In the genomic region with DNA sequence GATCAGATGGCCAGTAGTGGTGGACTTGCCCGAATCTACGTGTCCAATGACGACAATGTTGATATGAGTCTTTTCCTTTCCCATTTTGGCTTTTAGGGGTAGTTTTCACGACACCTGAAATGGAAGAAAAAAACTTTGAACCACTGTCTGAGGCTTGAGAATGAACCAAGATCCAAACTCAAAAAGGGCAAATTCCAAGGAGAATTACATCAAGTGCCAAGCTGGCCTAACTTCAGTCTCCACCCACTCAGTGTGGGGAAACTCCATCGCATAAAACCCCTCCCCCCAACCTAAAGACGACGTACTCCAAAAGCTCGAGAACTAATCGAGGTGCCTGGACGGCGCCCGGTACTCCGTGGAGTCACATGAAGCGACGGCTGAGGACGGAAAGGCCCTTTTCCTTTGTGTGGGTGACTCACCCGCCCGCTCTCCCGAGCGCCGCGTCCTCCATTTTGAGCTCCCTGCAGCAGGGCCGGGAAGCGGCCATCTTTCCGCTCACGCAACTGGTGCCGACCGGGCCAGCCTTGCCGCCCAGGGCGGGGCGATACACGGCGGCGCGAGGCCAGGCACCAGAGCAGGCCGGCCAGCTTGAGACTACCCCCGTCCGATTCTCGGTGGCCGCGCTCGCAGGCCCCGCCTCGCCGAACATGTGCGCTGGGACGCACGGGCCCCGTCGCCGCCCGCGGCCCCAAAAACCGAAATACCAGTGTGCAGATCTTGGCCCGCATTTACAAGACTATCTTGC, we compare ENCODE assay signal across 8 cellular contexts. TPM values are rescaled to one million over a fixed set of nuclear protein-coding genes. Genes with fewer than 3 reads are reported as not detected.
DNase-seq lines count a peak whose midpoint lies in the region; ATAC-seq, FAIRE-seq and TF ChIP-seq lines count a peak whose summit lies in the region.

No MANE protein-coding gene starts in this region.

- DNase-seq in GM12864 (ENCODE audit: low read depth) = no peak
- peak; percentile 76 for DNase-seq in M059J (ENCODE audit: low read depth)
- DNase-seq in UCSD-AML1 (lab: John Stamatoyannopoulos, UW; ENCODE audit: unreplicated experiment) = peak; percentile 73
- DNase-seq in GM12878 (ENCODE audit: low read depth, low spot score) = no peak
- no peak for DNase-seq in iPS DF 6.9 (ENCODE audit: low read depth, low spot score)
- peak; percentile 85 for DNase-seq in sciatic nerve (ENCODE audit: low spot score)

- H3K4me1 ChIP-seq in GM12878 (ENCODE audit: control insufficient read depth, insufficient read depth, low read length) = peaks cover 17% of the 10 kb centered on the region
- H3K4me1 ChIP-seq in iPS DF 6.9 (ENCODE audit: control insufficient read depth, insufficient read depth, low read length) = no peaks in the 10 kb centered on the region

- POLR2A ChIA-PET in GM12878 (lab: Charles Lee) = interaction anchor here (0.6 to 6.8 kb wide), 16 partner anchors 9 to 133 kb away, joined by 3 to 55 read pairs (median 18); a partner anchor contains a TSS

- H2AFZ ChIP-seq in GM12878 (ENCODE audit: control insufficient read depth, low read depth, low read length) = peak overlapping the region; percentile 31

- CTCF ChIA-PET in GM12878 (lab: Yijun Ruan, JAX) = interaction anchor here (0.6 to 3.6 kb wide), 8 partner anchors 9 to 134 kb away, joined by 3 to 16 read pairs (median 4); no protein-coding TSS in a partner anchor

- peaks cover 70% of the 10 kb centered on the region for H3K79me2 ChIP-seq in GM12878 (ENCODE audit: control insufficient read depth, insufficient read depth, low read length)

- RAD21 ChIA-PET in GM12878 (lab: Charles Lee; ENCODE audit: unreplicated experiment) = interaction anchor here (0.9 to 5.7 kb wide), 9 partner anchors 17 to 133 kb away, joined by 3 to 49 read pairs (median 5); a partner anchor contains a TSS

- no peak for TF ChIP-seq CTCF in GM12864 (IDR thresholded peaks at IDR 0.05; ENCODE audit: low read depth, low read length, missing control alignments)
- TF ChIP-seq CTCF in GM12878 (IDR thresholded peaks at IDR 0.05 in 2 of 3, conservative IDR thresholded peaks at IDR 0.05 in 1 of 3; ENCODE audit: control insufficient read depth in 2 of 3, extremely low read depth in 1 of 3, insufficient read depth in 1 of 3, low read depth in 3 of 3, low read length in 3 of 3) = no peak

- peaks cover 3% of the 10 kb centered on the region; the same call in 1 of the 2 replicates for H4K20me1 ChIP-seq in GM12878 (ENCODE audit: control insufficient read depth, insufficient read depth)

- ATAC-seq in GM12878 (peak; percentile 41), sciatic nerve (peak; percentile 33), GM21528 (IDR thresholded peaks at IDR 0.05; ENCODE audit: low FRiP score, unreplicated experiment) (no peak), GM18870 (IDR thresholded peaks at IDR 0.05; ENCODE audit: unreplicated experiment) (no peak)

- H3K27me3 ChIP-seq in GM12878 (replicated peaks in 1 of 2; ENCODE audit: control insufficient read depth in 2 of 2, insufficient read depth in 2 of 2, low read length in 1 of 2) (no peaks in the 10 kb centered on the region), iPS DF 6.9 (ENCODE audit: control insufficient read depth, insufficient read depth, low read length) (no peaks in the 10 kb centered on the region)

- under 1% methylated on average over 54 of the region's 55 CpGs for WGBS in GM12878 (ENCODE audit: insufficient coverage, insufficient replicate concordance, low lambda C conversion rate, missing lambda C conversion rate)
- WGBS in iPS DF 6.9 (ENCODE audit: insufficient coverage, insufficient read length) = no CpG with 5 or more reads among the region's 55 CpGs

- SMC1A ChIA-PET in GM12878 (lab: Charles Lee; ENCODE audit: uncharacterized antibody, unreplicated experiment) = interaction anchor here (1.1 to 5.6 kb wide), 7 partner anchors 17 to 91 kb away, joined by 4 to 43 read pairs (median 24); a partner anchor contains a TSS

- FAIRE-seq in GM12878 (lab: Jason Lieb, UNC) = no peak

- peaks cover 6 to 20% of the 10 kb centered on the region in 2 experiments for H3K36me3 ChIP-seq in GM12878 (ENCODE audit: control insufficient read depth in 2 of 2, insufficient read depth in 2 of 2, low read length in 1 of 2)
- H3K36me3 ChIP-seq in iPS DF 6.9 (ENCODE audit: control insufficient read depth, insufficient read depth, low read length) = peaks cover 40% of the 10 kb centered on the region

- TF ChIP-seq EP300 in GM12878 (IDR thresholded peaks at IDR 0.05; ENCODE audit: borderline replicate concordance in 1 of 2, control insufficient read depth in 1 of 2, low read depth in 2 of 2, low read length in 2 of 2) = no peak

- TF ChIP-seq RAD21 in GM12878 (IDR thresholded peaks at IDR 0.05; ENCODE audit: insufficient read depth, low read depth, low read length) = no peak

- in situ Hi-C loops in GM12878 (cut with MboI) = loop anchor here (5.0 to 25.0 kb wide), 2 partner anchors 92 to 132 kb away; a partner anchor contains a TSS

- peak; percentile 88 for TF ChIP-seq POLR2A in GM12878 (IDR thresholded peaks at IDR 0.05; ENCODE audit: low read depth, low read length)

- H3K4me3 ChIP-seq in GM12864 (ENCODE audit: low read depth, low read length) (peak overlapping the region; percentile 84), GM12878 (peak overlapping the region; percentile 91), iPS DF 6.9 (ENCODE audit: low read length) (peak overlapping the region; percentile 82)

- peak overlapping the region; percentile 100 for H3K27ac ChIP-seq in GM12878 (ENCODE audit: control insufficient read depth, insufficient read depth)
- no peak overlapping the region for H3K27ac ChIP-seq in iPS DF 6.9 (ENCODE audit: low read length)

- H3K4me2 ChIP-seq in GM12878 (ENCODE audit: control insufficient read depth, insufficient read depth) = peak overlapping the region; percentile 91

- intact Hi-C loops in GM12878 (cut with micrococcal nuclease; ENCODE audit: unreplicated experiment) (loop anchor here (2.0 to 5.0 kb wide), 2 partner anchors 47 to 1762 kb away; a partner anchor contains a TSS), sciatic nerve (cut with DNase I) (loop anchor here (5.0 to 10.0 kb wide), 3 partner anchors 65 to 1203 kb away; no protein-coding TSS in a partner anchor)

- no TSS peak for BruUV-seq in GM12878 (replicated peaks; lab: Mats Ljungman, UMichigan)

- peak overlapping the region; percentile 100 for H3K9ac ChIP-seq in GM12878 (ENCODE audit: control insufficient read depth, insufficient read depth, low read length)

- H3K9me3 ChIP-seq in GM12878 (replicated peaks; ENCODE audit: control insufficient read depth, insufficient read depth, low read length) (no peaks in the 10 kb centered on the region), iPS DF 6.9 (ENCODE audit: control insufficient read depth, insufficient read depth, low read length) (no peaks in the 10 kb centered on the region)

TF ChIP-seq in GM12878, 131 proteins besides CTCF, POLR2A, EP300 and RAD21 (continues in another document):
- TF ChIP-seq CHD1 (IDR thresholded peaks at IDR 0.05; ENCODE audit: low read depth, low read length) = no peak
- 0 out of 2 replicates have a peak, but pooled peaks have one; percentile 26 for TF ChIP-seq CHD2 (IDR thresholded peaks at IDR 0.05; ENCODE audit: borderline replicate concordance, low read depth, low read length)
- TF ChIP-seq ATF7 (IDR thresholded peaks at IDR 0.05; ENCODE audit: low read depth) = peak; percentile 9; the same call in 1 of the 2 replicates
- no peak for TF ChIP-seq POLR2AphosphoS2 (IDR thresholded peaks at IDR 0.05; ENCODE audit: low read depth, low read length)

RNA-seq across cellular contexts. Expression of a gene that starts 0.7 kb away (rescaled TPM):
- total RNA-seq in M059J (2014; rRNA removed; shearing (Covaris generic)) = 4,897 and 5,853 TPM in 2 replicates
- total RNA-seq in GM12878 (2013; cell fraction: nucleolus; rRNA removed) = 2,824 and 2,968 TPM in 2 replicates
- total RNA-seq in GM12878 (2014; rRNA removed) (14,131 and 16,902 TPM in 2 replicates), GM12878 (2014; rRNA removed; fragmentation: Illumina TruSeq; extraction: Trizol) (17,468 and 18,090 TPM in 2 replicates), GM12878 (2021) (14,684 and 15,216 TPM in 2 replicates), sciatic nerve (6,940 TPM)
- polyA plus RNA-seq in GM12878 (2011; ENCODE audit: low read depth) = 27,080 TPM
- polyA plus RNA-seq in GM12878 (2011; rRNA removed) (17,795 and 20,374 TPM in 2 replicates), GM12878 (2014; fragmentation: Illumina TruSeq; extraction: Trizol) (16,201 and 18,845 TPM in 2 replicates), GM12878 (2014; fragmentation: Nextera tagmentation; extraction: Ambion mirVana) (over 10,000 TPM in 1 of 2 experiments, 1,000 to 10,000 TPM in 1; 8,305 to 13,725 TPM), GM12878 (2014; rRNA removed) (12,347 and 14,133 TPM in 2 replicates), GM12878 (2016; fragmentation: Nextera tagmentation; extraction: Ambion mirVana) (1,000 to 10,000 TPM; 4,214 to 4,415 TPM)
- 14,330 and 16,559 TPM in 2 replicates for polyA plus RNA-seq in GM12878 (2011; cell fraction: cytosol; rRNA removed)
- polyA plus RNA-seq in GM12878 (2011; cell fraction: nucleus; rRNA removed) = 5,187 and 6,059 TPM in 2 replicates
- 16,010 and 19,176 TPM in 2 replicates for polyA plus RNA-seq in GM12878 (2012)
- polyA minus RNA-seq in GM12878 (2011; rRNA and poly(A)+ RNA removed) = 12,533 and 15,137 TPM in 2 replicates
- polyA minus RNA-seq in GM12878 (2011; cell fraction: cytosol; rRNA and poly(A)+ RNA removed) = 4,012 and 4,567 TPM in 2 replicates
- 1,103 and 1,176 TPM in 2 replicates for polyA minus RNA-seq in GM12878 (2011; cell fraction: nucleus; rRNA and poly(A)+ RNA removed)

RNA-seq across cellular contexts. Expression of a gene that starts 58.6 kb away (rescaled TPM):
- 14.4 and 17.8 TPM in 2 replicates for total RNA-seq in M059J (2014; rRNA removed; shearing (Covaris generic))
- 80.2 and 92.1 TPM in 2 replicates for total RNA-seq in GM12878 (2013; cell fraction: nucleolus; rRNA removed)
- total RNA-seq in GM12878 (2014; rRNA removed) = 40.4 and 41.8 TPM in 2 replicates
- 35.2 and 40.8 TPM in 2 replicates for total RNA-seq in GM12878 (2014; rRNA removed; fragmentation: Illumina TruSeq; extraction: Trizol)
- total RNA-seq in GM12878 (2021) = 30.2 and 30.7 TPM in 2 replicates
- 11.0 TPM for polyA plus RNA-seq in GM12878 (2011; ENCODE audit: low read depth)
- 35.5 and 42.0 TPM in 2 replicates for polyA plus RNA-seq in GM12878 (2011; rRNA removed)
- polyA plus RNA-seq in GM12878 (2011; cell fraction: cytosol; rRNA removed) = 37.7 and 61.3 TPM in 2 replicates
- 59.3 and 94.5 TPM in 2 replicates for polyA plus RNA-seq in GM12878 (2011; cell fraction: nucleus; rRNA removed)
- 15.1 and 19.1 TPM in 2 replicates for polyA plus RNA-seq in GM12878 (2012)
- polyA plus RNA-seq in GM12878 (2014; fragmentation: Illumina TruSeq; extraction: Trizol) = 29.4 and 38.0 TPM in 2 replicates
- polyA plus RNA-seq in GM12878 (2014; fragmentation: Nextera tagmentation; extraction: Ambion mirVana) = 10 to 100 TPM; 24.8 to 28.0 TPM
- polyA plus RNA-seq in GM12878 (2014; rRNA removed) = 25.5 and 26.4 TPM in 2 replicates
- 10 to 100 TPM; 45.1 to 53.6 TPM for polyA plus RNA-seq in GM12878 (2016; fragmentation: Nextera tagmentation; extraction: Ambion mirVana)
- 49.0 and 62.7 TPM in 2 replicates for polyA minus RNA-seq in GM12878 (2011; rRNA and poly(A)+ RNA removed)
- polyA minus RNA-seq in GM12878 (2011; cell fraction: cytosol; rRNA and poly(A)+ RNA removed) = 22.2 and 25.3 TPM in 2 replicates
- 43.8 and 57.9 TPM in 2 replicates for polyA minus RNA-seq in GM12878 (2011; cell fraction: nucleus; rRNA and poly(A)+ RNA removed)
- total RNA-seq in sciatic nerve = 34.6 TPM

Comparison
In these comparisons a context has a peak if more than half of its experiments do, and no peak if none do; other contexts are left out.
1. DNase-seq: peak in M059J (single experiment), UCSD-AML1 (single experiment) and sciatic nerve (single experiment); none in GM12864 (single experiment), GM12878 (single experiment) and iPS DF 6.9 (single experiment).
2. ATAC-seq: peak in GM12878 (single experiment) and sciatic nerve (single experiment); none in GM21528 (single experiment) and GM18870 (single experiment).
3. Peak in every context shown above with its lines, with median percentiles within 50 percentile points of each other: H3K4me3 ChIP-seq.